Comparison of ENCODE assay signal across 17 cellular contexts in the genomic region with DNA sequence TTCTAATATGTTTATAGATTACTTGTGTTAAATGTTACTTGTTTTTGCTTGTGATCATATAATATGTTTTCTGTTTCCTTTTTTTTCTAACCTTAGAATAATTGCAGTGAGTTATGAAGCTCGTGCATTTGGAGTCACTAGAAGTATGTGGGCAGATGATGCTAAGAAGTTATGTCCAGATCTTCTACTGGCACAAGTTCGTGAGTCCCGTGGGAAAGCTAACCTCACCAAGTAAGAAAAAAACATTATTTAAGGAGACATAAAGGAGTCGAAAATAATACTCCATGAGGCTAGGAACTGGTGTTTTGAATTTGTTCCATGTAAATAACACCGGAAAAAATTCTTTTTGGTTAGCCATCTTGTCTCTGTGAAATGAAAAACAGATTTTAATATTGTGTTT. TPM values are rescaled to one million over a fixed set of nuclear protein-coding genes. Genes with fewer than 3 reads are reported as not detected.
DNase-seq lines count a peak whose midpoint lies in the region; ATAC-seq and TF ChIP-seq lines count a peak whose summit lies in the region.
"Had no signal": no experiment of that assay in that cellular context is flagged by ENCODE, and none has a peak within 500 bp of the region (broad histone marks: within the 10 kb centered on the region; RNA-seq: fewer than 3 reads in every experiment).

No MANE protein-coding gene starts in this region.

- no peaks in the 10 kb centered on the region for H3K9me3 ChIP-seq in stomach

- intact Hi-C loops in activated CD4-positive, alpha-beta T cell treated with anti-CD3 and anti-CD28 coated beads, Interleukin-2, amount 10 ng/mL, durations not matched to agents 24 days and 14 days (cut with micrococcal nuclease): no loop called here
- intact Hi-C loops in stomach (cut with DNase I; ENCODE audit: low total_unique reads): no loop called here

- no peak for TF ChIP-seq POLR2A in stomach (IDR thresholded peaks at IDR 0.05)

- no peak overlapping the region for H3K4me3 Mint-ChIP-seq in activated CD4-positive, alpha-beta T cell treated with anti-CD3 and anti-CD28 coated beads, Interleukin-2, amount 10 ng/mL, durations not matched to agents 24 days and 14 days

- peaks cover 28 to 59% (median 57%) of the 10 kb centered on the region in 4 donors for H3K36me3 ChIP-seq in stomach

- ATAC-seq in HG03196 (IDR thresholded peaks at IDR 0.05; ENCODE audit: unreplicated experiment): no peak
- ATAC-seq: HCT116, K562 had no signal

- peaks cover 56% of the 10 kb centered on the region for H3K4me1 Mint-ChIP-seq in activated CD4-positive, alpha-beta T cell treated with anti-CD3 and anti-CD28 coated beads, Interleukin-2, amount 10 ng/mL, durations not matched to agents 24 days and 14 days

- H3K9me3 Mint-ChIP-seq in activated CD4-positive, alpha-beta T cell treated with anti-CD3 and anti-CD28 coated beads, Interleukin-2, amount 10 ng/mL, durations not matched to agents 24 days and 14 days: no peaks in the 10 kb centered on the region

- no peak for DNase-seq in activated CD4-positive, alpha-beta T cell treated with anti-CD3 and anti-CD28 coated beads, Interleukin-2, amount 10 ng/mL, durations not matched to agents 24 days and 14 days
- DNase-seq in activated CD4-positive, alpha-beta T cell treated with anti-CD3 and anti-CD28 coated beads for 48 hours: no peak
- DNase-seq in AG10803 (ENCODE audit: low read depth): peak; percentile 80
- peak; percentile 22 for DNase-seq in LHCN-M2 (ENCODE audit: low read depth)
- DNase-seq in fibroblast of gingiva (ENCODE audit: low read depth): peak; percentile 31
- no peak for DNase-seq in HK-2 (ENCODE audit: unreplicated experiment)
- DNase-seq in stomach: no peak
- DNase-seq: 8988T, Calu3, NCI-H146, NCI-H2081 treated with DMSO at 0.1 percent for 48 hours, NCI-H524 treated with DMSO at 0.1 percent for 48 hours, OCI-M1 had no signal

- H3K27ac Mint-ChIP-seq in activated CD4-positive, alpha-beta T cell treated with anti-CD3 and anti-CD28 coated beads, Interleukin-2, amount 10 ng/mL, durations not matched to agents 24 days and 14 days: peak overlapping the region; percentile 29

- peaks cover 55% of the 10 kb centered on the region for H3K36me3 Mint-ChIP-seq in activated CD4-positive, alpha-beta T cell treated with anti-CD3 and anti-CD28 coated beads, Interleukin-2, amount 10 ng/mL, durations not matched to agents 24 days and 14 days (ENCODE audit: low read depth)

- no peak for TF ChIP-seq CTCF in AG10803 (conservative IDR thresholded peaks at IDR 0.05; ENCODE audit: low read length)
- no peak for TF ChIP-seq CTCF in stomach (IDR thresholded peaks at IDR 0.05)

- no peak for TF ChIP-seq EP300 in stomach (IDR thresholded peaks at IDR 0.05)

- H3K4me1 ChIP-seq in stomach: peaks cover 0 to 14% (median 5%) of the 10 kb centered on the region in 4 donors

- no peak overlapping the region for H3K4me3 ChIP-seq in AG10803 (ENCODE audit: low read length)
- H3K4me3 ChIP-seq in stomach: no peak overlapping the region
- H3K4me3 ChIP-seq: K562 had no signal

- H3K27me3 ChIP-seq in stomach: no peaks in the 10 kb centered on the region

- H3K27ac ChIP-seq in stomach: no peak overlapping the region
- H3K27ac ChIP-seq: C4-2B had no signal

- WGBS in stomach, 5 donors: 83 to 91% (median 86%) methylated on average over 5 of the region's 5 CpGs

- H3K27me3 Mint-ChIP-seq in activated CD4-positive, alpha-beta T cell treated with anti-CD3 and anti-CD28 coated beads, Interleukin-2, amount 10 ng/mL, durations not matched to agents 24 days and 14 days: no peaks in the 10 kb centered on the region

RNA-seq across cellular contexts. Expression of gene POLH, which starts 6.9 kb away (rescaled TPM):
- total RNA-seq in activated CD4-positive, alpha-beta T cell treated with anti-CD3 and anti-CD28 coated beads, Interleukin-2, amount 10 ng/mL, durations not matched to agents 24 days and 14 days: 34.2 and 37.9 TPM in 2 replicates
- total RNA-seq in LHCN-M2 (2014; rRNA removed) (45.9 and 71.0 TPM in 2 replicates), stomach (10 to 100 TPM in 1 of 5 donors, 1 to 10 TPM in 4; 5.8 to 47.8 (median 7.9) TPM)
- polyA plus RNA-seq in LHCN-M2 (2012): 24.3 TPM
- polyA plus RNA-seq in stomach: 1 to 10 TPM; 1.8 to 6.9 (median 2.4) TPM

RNA-seq across cellular contexts. Expression of gene XPO5, which starts 7.1 kb away (rescaled TPM):
- total RNA-seq in activated CD4-positive, alpha-beta T cell treated with anti-CD3 and anti-CD28 coated beads, Interleukin-2, amount 10 ng/mL, durations not matched to agents 24 days and 14 days: 143 and 145 TPM in 2 replicates
- total RNA-seq in LHCN-M2 (2014; rRNA removed) (33.8 and 34.2 TPM in 2 replicates), stomach (10 to 100 TPM in 4 of 5 donors, 1 to 10 TPM in 1; 4.6 to 46.1 (median 27.7) TPM)
- polyA plus RNA-seq in LHCN-M2 (2012): 19.7 TPM
- 10 to 100 TPM in 1 of 3 donors, 1 to 10 TPM in 2; 5.5 to 10.7 (median 5.7) TPM for polyA plus RNA-seq in stomach

RNA-seq across cellular contexts. Expression of gene GTPBP2, which starts 46.2 kb away (rescaled TPM):
- 69.4 and 70.3 TPM in 2 replicates for total RNA-seq in activated CD4-positive, alpha-beta T cell treated with anti-CD3 and anti-CD28 coated beads, Interleukin-2, amount 10 ng/mL, durations not matched to agents 24 days and 14 days
- total RNA-seq in LHCN-M2 (2014; rRNA removed): 44.1 and 45.5 TPM in 2 replicates
- 27.5 TPM for polyA plus RNA-seq in LHCN-M2 (2012)
- 10 to 100 TPM; 32.6 to 83.8 (median 66.3) TPM for total RNA-seq in stomach
- polyA plus RNA-seq in stomach: 10 to 100 TPM; 26.3 to 48.4 (median 42.3) TPM

RNA-seq across cellular contexts. Expression of gene MAD2L1BP, which starts 52.7 kb away (rescaled TPM):
- total RNA-seq in activated CD4-positive, alpha-beta T cell treated with anti-CD3 and anti-CD28 coated beads, Interleukin-2, amount 10 ng/mL, durations not matched to agents 24 days and 14 days: 36.3 and 40.2 TPM in 2 replicates
- total RNA-seq in LHCN-M2 (2014; rRNA removed) (28.3 and 34.4 TPM in 2 replicates), stomach (100 to 1,000 TPM in 1 of 5 donors, 10 to 100 TPM in 3, 1 to 10 TPM in 1; 7.8 to 282 (median 21.8) TPM)
- polyA plus RNA-seq in LHCN-M2 (2012): 27.5 TPM
- polyA plus RNA-seq in stomach: 10 to 100 TPM; 21.1 to 33.9 (median 23.3) TPM

Comparison
In these comparisons a context has a peak if more than half of its experiments do, and no peak if none do; other contexts are left out.
1. DNase-seq: peak in AG10803 (single experiment), LHCN-M2 (single experiment) and fibroblast of gingiva (single experiment); none in activated CD4-positive, alpha-beta T cell treated with anti-CD3 and anti-CD28 coated beads, Interleukin-2, amount 10 ng/mL, durations not matched to agents 24 days and 14 days (single experiment), activated CD4-positive, alpha-beta T cell treated with anti-CD3 and anti-CD28 coated beads for 48 hours (single experiment), HK-2 (single experiment) and stomach (single experiment).